ENCODE assay signal across 18 cellular contexts in the genomic region with DNA sequence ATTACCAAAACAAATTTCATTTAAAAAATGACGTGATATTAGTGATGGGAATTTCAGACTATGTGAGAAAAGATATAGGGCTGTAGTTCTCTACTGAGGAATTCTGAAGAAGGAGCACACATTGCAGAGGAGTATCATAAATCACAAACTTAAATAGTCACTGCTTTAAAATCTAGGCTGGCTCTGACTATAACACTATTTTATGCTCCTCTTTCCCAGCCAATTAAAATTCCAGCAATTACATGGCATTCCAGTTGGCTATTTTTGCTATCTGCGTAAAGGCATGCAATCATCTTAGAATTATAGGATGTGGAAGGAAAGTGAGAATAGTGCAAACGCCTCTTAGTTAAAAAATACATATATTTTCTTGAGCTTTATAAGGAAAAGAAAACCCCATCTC.
DNase-seq lines count a peak whose midpoint lies in the region; ATAC-seq and TF ChIP-seq lines count a peak whose summit lies in the region.
"Had no signal": no experiment of that assay in that cellular context is flagged by ENCODE, and none has a peak within 500 bp of the region (broad histone marks: within the 10 kb centered on the region; RNA-seq: fewer than 3 reads in every experiment).

No MANE protein-coding gene starts in this region.

- BruUV-seq in A673 (replicated peaks; lab: Mats Ljungman, UMichigan) = no TSS peak

- no peak overlapping the region for H3K27ac ChIP-seq in A673 (ENCODE audit: low read depth, low read length, poor library complexity, severe bottlenecking)
- no peak overlapping the region for H3K27ac ChIP-seq in breast epithelium
- H3K27ac ChIP-seq: BLaER1 treated with 17β-estradiol and CSF1 and Interleukin-3, amounts not matched to agents 10 nM and 100 nM had no signal

- H3K27ac Mint-ChIP-seq in mesothelial cell of epicardium = peak overlapping the region; percentile 47
- H3K27ac Mint-ChIP-seq: CD8-positive, alpha-beta T cell; GM23338 had no signal

- no peak for TF ChIP-seq POLR2A in erythroblast (IDR thresholded peaks at IDR 0.05; ENCODE audit: low read length)
- no peak for TF ChIP-seq POLR2A in breast epithelium (IDR thresholded peaks at IDR 0.05)

- no peaks in the 10 kb centered on the region for H3K27me3 Mint-ChIP-seq in mesothelial cell of epicardium (ENCODE audit: low read depth)

- no peaks in the 10 kb centered on the region for H3K27me3 ChIP-seq in A673 (replicated peaks; ENCODE audit: insufficient read depth, low read depth, low read length, poor library complexity)
- H3K27me3 ChIP-seq in breast epithelium = no peaks in the 10 kb centered on the region
- H3K27me3 ChIP-seq: BLaER1 treated with 17β-estradiol and CSF1 and Interleukin-3, amounts not matched to agents 10 nM and 100 nM had no signal

- H3K9me3 Mint-ChIP-seq in mesothelial cell of epicardium = peaks cover 4% of the 10 kb centered on the region
- H3K9me3 Mint-ChIP-seq: CD8-positive, alpha-beta T cell; GM23338 had no signal

- no peaks in the 10 kb centered on the region for H3K9me3 ChIP-seq in A673 (ENCODE audit: low read depth, low read length, poor library complexity, severe bottlenecking)
- H3K9me3 ChIP-seq in breast epithelium = no peaks in the 10 kb centered on the region
- H3K9me3 ChIP-seq: BLaER1 treated with 17β-estradiol and CSF1 and Interleukin-3, amounts not matched to agents 10 nM and 100 nM had no signal

- POLR2A ChIA-PET in A673 (lab: Charles Lee; ENCODE audit: low non-redundant PET) = no interaction called here

- peaks cover 28% of the 10 kb centered on the region for H3K4me1 Mint-ChIP-seq in mesothelial cell of epicardium
- H3K4me1 Mint-ChIP-seq: GM23338 had no signal

- intact Hi-C loops in A673 (cut with micrococcal nuclease; ENCODE audit: unreplicated experiment) (no loop called here), breast epithelium (cut with DNase I; ENCODE audit: low total_unique reads) (no loop called here)

- H3K4me3 Mint-ChIP-seq in mesothelial cell of epicardium = no peak overlapping the region
- H3K4me3 Mint-ChIP-seq: CD8-positive, alpha-beta T cell; GM23338 had no signal

- H3K36me3 ChIP-seq in A673 (ENCODE audit: insufficient read depth, low read length, poor library complexity, severe bottlenecking) (no peaks in the 10 kb centered on the region), breast epithelium (no peaks in the 10 kb centered on the region)
- H3K36me3 ChIP-seq: BLaER1 treated with 17β-estradiol and CSF1 and Interleukin-3, amounts not matched to agents 10 nM and 100 nM had no signal

- TF ChIP-seq CTCF in A673 (conservative IDR thresholded peaks at IDR 0.05; ENCODE audit: low read depth, low read length) (no peak), mesothelial cell of epicardium (IDR thresholded peaks at IDR 0.05; ENCODE audit: unreplicated experiment) (no peak), breast epithelium (IDR thresholded peaks at IDR 0.05) (no peak)

- ATAC-seq in SK-N-SH treated with all-trans-retinoic acid at 6 μM for 48 hours (peak; percentile 86), GM21737 (IDR thresholded peaks at IDR 0.05; ENCODE audit: unreplicated experiment) (no peak), GM19351 (IDR thresholded peaks at IDR 0.05; ENCODE audit: unreplicated experiment) (no peak)
- ATAC-seq: CD8-positive, alpha-beta T cell; GM23338; K562 had no signal

- no peaks in the 10 kb centered on the region for H3K36me3 Mint-ChIP-seq in mesothelial cell of epicardium
- H3K36me3 Mint-ChIP-seq: CD8-positive, alpha-beta T cell had no signal

- CTCF ChIA-PET in A673 (lab: Charles Lee) = no interaction called here

- peak; percentile 51 for DNase-seq in A673 (ENCODE audit: low spot score)
- DNase-seq in EH (ENCODE audit: low read depth) = peak; percentile 92
- DNase-seq in mesothelial cell of epicardium (ENCODE audit: low spot score in 2 of 2, unreplicated experiment in 2 of 2) = no peak
- DNase-seq in erythroblast (lab: John Stamatoyannopoulos, UW) = no peak
- no peak for DNase-seq in breast epithelium (ENCODE audit: low spot score in 2 of 2)
- DNase-seq: 8988T; ACHN; Calu3; CD8-positive, alpha-beta T cell; DND-41; HCEC 1CT; IMR-90 had no signal

- H3K4me1 ChIP-seq in A673 (ENCODE audit: insufficient read depth, low read length, poor library complexity, severe bottlenecking) = peaks cover 9% of the 10 kb centered on the region
- H3K4me1 ChIP-seq in breast epithelium = no peaks in the 10 kb centered on the region
- H3K4me1 ChIP-seq: BLaER1 treated with 17β-estradiol and CSF1 and Interleukin-3, amounts not matched to agents 10 nM and 100 nM had no signal

- no peak overlapping the region for H3K4me3 ChIP-seq in A673 (ENCODE audit: low read depth, low read length, poor library complexity, severe bottlenecking)
- no peak overlapping the region for H3K4me3 ChIP-seq in breast epithelium
- H3K4me3 ChIP-seq: BLaER1 treated with 17β-estradiol and CSF1 and Interleukin-3, amounts not matched to agents 10 nM and 100 nM; GM23338; K562 had no signal

TF ChIP-seq in SK-N-SH treated with all-trans-retinoic acid at 6 μM for 48 hours, 23 proteins besides CTCF, POLR2A, EP300 and RAD21:
- peak; percentile 92 for TF ChIP-seq CSRNP3 (CRISPR knock-in tag; IDR thresholded peaks at IDR 0.05)
- TF ChIP-seq, protein P1, sequence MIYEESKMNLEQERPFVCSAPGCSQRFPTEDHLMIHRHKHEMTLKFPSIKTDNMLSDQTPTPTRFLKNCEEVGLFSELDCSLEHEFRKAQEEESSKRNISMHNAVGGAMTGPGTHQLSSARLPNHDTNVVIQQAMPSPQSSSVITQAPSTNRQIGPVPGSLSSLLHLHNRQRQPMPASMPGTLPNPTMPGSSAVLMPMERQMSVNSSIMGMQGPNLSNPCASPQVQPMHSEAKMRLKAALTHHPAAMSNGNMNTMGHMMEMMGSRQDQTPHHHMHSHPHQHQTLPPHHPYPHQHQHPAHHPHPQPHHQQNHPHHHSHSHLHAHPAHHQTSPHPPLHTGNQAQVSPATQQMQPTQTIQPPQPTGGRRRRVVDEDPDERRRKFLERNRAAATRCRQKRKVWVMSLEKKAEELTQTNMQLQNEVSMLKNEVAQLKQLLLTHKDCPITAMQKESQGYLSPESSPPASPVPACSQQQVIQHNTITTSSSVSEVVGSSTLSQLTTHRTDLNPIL (CRISPR knock-in tag; IDR thresholded peaks at IDR 0.05; ENCODE audit: low read depth) = peak; percentile 95
- TF ChIP-seq SNAI2 (CRISPR knock-in tag; IDR thresholded peaks at IDR 0.05) = peak; percentile 12; the same call in 1 of the 2 replicates
- TF ChIP-seq ISL1 (CRISPR knock-in tag; IDR thresholded peaks at IDR 0.05) = peak; percentile 98
- peak; percentile 93 for TF ChIP-seq ZC3H10 (CRISPR knock-in tag; IDR thresholded peaks at IDR 0.05)
- peak; percentile 18; the same call in 1 of the 2 replicates for TF ChIP-seq CSDC2 (CRISPR knock-in tag; IDR thresholded peaks at IDR 0.05)
- TF ChIP-seq ZFP3 (CRISPR knock-in tag; IDR thresholded peaks at IDR 0.05) = peak; percentile 27; the same call in 1 of the 2 replicates
- TF ChIP-seq ZNF8 (CRISPR knock-in tag; IDR thresholded peaks at IDR 0.05) = no peak
- no peak for TF ChIP-seq BACH2 (CRISPR knock-in tag; IDR thresholded peaks at IDR 0.05; ENCODE audit: borderline replicate concordance)
TF ChIP-seq in SK-N-SH treated with all-trans-retinoic acid at 6 μM for 48 hours: peak in this region for 7.

Comparison
In these comparisons a context has a peak if more than half of its experiments do, and no peak if none do; other contexts are left out.
1. DNase-seq: peak in A673 (single experiment) and EH (single experiment); none in mesothelial cell of epicardium (0 of 2), erythroblast (0 of 2) and breast epithelium (0 of 2).